ENCODE assay signal across 11 cellular contexts in genomic region chr11:18472587-18472986, GRCh38. TPM values are rescaled to one million over a fixed set of nuclear protein-coding genes. Genes with fewer than 3 reads are reported as not detected.
"Had no signal": no experiment of that assay in that cellular context is flagged by ENCODE, and none has a peak within 500 bp of the region (broad histone marks: within the 10 kb centered on the region; RNA-seq: fewer than 3 reads in every experiment).

No MANE protein-coding gene starts in this region.

- H3K27ac ChIP-seq: GM23248 had no signal

- H3K9ac ChIP-seq: GM23248 had no signal

- H3K4me1 ChIP-seq: HAP-1 had no signal

- FAIRE-seq: HepG2 had no signal

- DNase-seq: GM23248, GOT3, H7, HFFc6, KBM-7 had no signal

- H3K4me3 ChIP-seq: GM23248, HAP-1 had no signal

- ATAC-seq: HCT116, HepG2 had no signal

- H3K9me3 ChIP-seq: HAP-1 had no signal

- H2AFZ ChIP-seq: GM23248 had no signal

RNA-seq across cellular contexts. Expression of gene LDHAL6A, which starts 16.9 kb away (rescaled TPM):
- total RNA-seq: GM23248, H4, H7, HepG2, HFFc6, HT1080 had no signal
- polyA plus RNA-seq: HepG2, IgD-negative memory B cell had no signal
